Comparison of ENCODE assay signal across 8 cellular contexts in the genomic region with DNA sequence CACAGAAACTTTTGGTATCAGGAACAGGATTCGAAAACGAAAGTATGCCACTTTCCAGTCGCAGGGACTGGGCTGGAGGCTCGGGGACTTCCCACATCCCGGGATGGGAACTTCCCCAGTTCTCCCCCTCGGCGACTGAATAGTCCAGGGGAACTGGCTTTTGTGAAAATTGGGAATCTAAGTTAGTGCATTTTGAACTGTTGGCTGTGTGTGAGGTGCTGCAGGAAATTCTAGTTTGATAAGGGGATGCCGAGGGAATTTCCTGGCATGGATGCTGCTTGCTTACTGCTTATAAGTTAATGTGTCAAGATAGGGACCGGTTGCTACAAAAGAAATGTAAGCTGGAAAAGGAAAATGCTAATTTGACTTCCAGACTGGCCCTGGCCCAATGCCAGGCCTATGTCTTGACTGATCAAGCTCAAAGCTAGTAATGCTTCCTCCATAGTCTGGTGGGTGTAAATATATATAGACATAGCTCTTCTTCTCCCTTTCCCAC.
DNase-seq lines count a peak whose midpoint lies in the region; ATAC-seq and TF ChIP-seq lines count a peak whose summit lies in the region.

No MANE protein-coding gene starts in this region.

- TF ChIP-seq CTCF in NB4 (IDR thresholded peaks at IDR 0.05; ENCODE audit: low read depth, low read length) = no peak
- TF ChIP-seq CTCF in vagina (IDR thresholded peaks at IDR 0.05) = no peak

- peak overlapping the region; percentile 44 for H3K27ac Mint-ChIP-seq in central memory CD8-positive, alpha-beta T cell (ENCODE audit: low read depth)

- H3K27me3 ChIP-seq in vagina = no peaks in the 10 kb centered on the region

- H3K4me1 Mint-ChIP-seq in central memory CD8-positive, alpha-beta T cell = peaks cover 6% of the 10 kb centered on the region

- peak overlapping the region; percentile 39 for H3K4me3 Mint-ChIP-seq in central memory CD8-positive, alpha-beta T cell

- H3K4me1 ChIP-seq in vagina = peaks cover 10% of the 10 kb centered on the region

- no peak for TF ChIP-seq POLR2A in NB4 (IDR thresholded peaks at IDR 0.05; ENCODE audit: extremely low read depth, insufficient read length)
- no peak for TF ChIP-seq POLR2A in vagina (IDR thresholded peaks at IDR 0.05)

- ATAC-seq in central memory CD8-positive, alpha-beta T cell (replicated peaks; ENCODE audit: extremely low read depth, poor library complexity, severe bottlenecking) = no peak
- ATAC-seq in GM19463 (IDR thresholded peaks at IDR 0.05; ENCODE audit: unreplicated experiment) = no peak
- no peak for ATAC-seq in HG02973 (IDR thresholded peaks at IDR 0.05; ENCODE audit: unreplicated experiment)

- no peaks in the 10 kb centered on the region for H3K36me3 ChIP-seq in vagina

- no peaks in the 10 kb centered on the region for H3K9me3 ChIP-seq in vagina

- peak overlapping the region; percentile 88 for H3K27ac ChIP-seq in vagina

- peaks cover 61% of the 10 kb centered on the region for H3K27me3 Mint-ChIP-seq in central memory CD8-positive, alpha-beta T cell

- H3K9me3 Mint-ChIP-seq in central memory CD8-positive, alpha-beta T cell = no peaks in the 10 kb centered on the region

- intact Hi-C loops in vagina (cut with DNase I) = no loop called here

- DNase-seq in COR-L47 (lab: John Stamatoyannopoulos, UW) (peak; percentile 30), NB4 (ENCODE audit: low read depth) (no peak), midbrain (lab: John Stamatoyannopoulos, UW) (peak; percentile 34), vagina (ENCODE audit: extremely low spot score in 2 of 2) (peak in 1 of 2 donors; percentile 87), DMS153 (lab: John Stamatoyannopoulos, UW) (no peak)
- DNase-seq in central memory CD8-positive, alpha-beta T cell (ENCODE audit: low spot score in 2 of 2) = no peak

- H3K4me3 ChIP-seq in NB4 (ENCODE audit: low read depth, low read length) = peak overlapping the region; percentile 59
- peak overlapping the region; percentile 45 to 62 for H3K4me3 ChIP-seq in vagina

- H3K36me3 Mint-ChIP-seq in central memory CD8-positive, alpha-beta T cell (ENCODE audit: insufficient read depth) = no peaks in the 10 kb centered on the region

Comparison
In these comparisons a context has a peak if more than half of its experiments do, and no peak if none do; other contexts are left out.
1. DNase-seq: peak in COR-L47 (single experiment) and midbrain (single experiment); none in NB4 (single experiment), central memory CD8-positive, alpha-beta T cell (0 of 2) and DMS153 (single experiment).